21 cellular contexts compared by ENCODE assay signal in genomic region chr2:11677146-11678055, GRCh38. TPM values are rescaled to one million over a fixed set of nuclear protein-coding genes. Genes with fewer than 3 reads are reported as not detected.
A peak's percentile ranks its signal among the peaks of the same experiment; 100 is the strongest.
DNase-seq lines count a peak whose midpoint lies in the region; ATAC-seq, FAIRE-seq and TF ChIP-seq lines count a peak whose summit lies in the region.
"Had no signal": no experiment of that assay in that cellular context is flagged by ENCODE, and none has a peak within 500 bp of the region (broad histone marks: within the 10 kb centered on the region; RNA-seq: fewer than 3 reads in every experiment).

No MANE protein-coding gene starts in this region.

- no peaks in the 10 kb centered on the region for H3K36me3 ChIP-seq in right atrium auricular region
- no peaks in the 10 kb centered on the region for H3K36me3 ChIP-seq in mesenchymal stem cell (ENCODE audit: control insufficient read depth in 1 of 2, insufficient read depth in 2 of 2, low read depth in 1 of 2, low read length in 2 of 2)
- no peaks in the 10 kb centered on the region for H3K36me3 ChIP-seq in testis (ENCODE audit: low read depth, missing control alignments)
- no peaks in the 10 kb centered on the region for H3K36me3 ChIP-seq in kidney (ENCODE audit: control insufficient read depth in 1 of 2, insufficient read depth in 2 of 2, low read length in 2 of 2)
- H3K36me3 ChIP-seq: colonic mucosa, uterus had no signal

- H2BK5ac ChIP-seq in mesenchymal stem cell (ENCODE audit: low read depth, low read length, poor library complexity, severe bottlenecking) = no peak overlapping the region

- H2AFZ ChIP-seq in mesenchymal stem cell (ENCODE audit: low read depth, low read length) = no peak overlapping the region
- H2AFZ ChIP-seq: parathyroid adenoma had no signal

- no peak overlapping the region for H2AK5ac ChIP-seq in mesenchymal stem cell (ENCODE audit: low read length, severe bottlenecking)

- no peak overlapping the region for H4K91ac ChIP-seq in mesenchymal stem cell (ENCODE audit: low read length)

- H3K9me3 ChIP-seq in right atrium auricular region (no peaks in the 10 kb centered on the region), mesenchymal stem cell (ENCODE audit: control insufficient read depth, low read length) (no peaks in the 10 kb centered on the region), testis (no peaks in the 10 kb centered on the region), kidney (ENCODE audit: control insufficient read depth in 1 of 2, low read length in 2 of 2) (no peaks in the 10 kb centered on the region)
- H3K9me3 ChIP-seq: colonic mucosa, uterus had no signal

- FAIRE-seq in kidney (lab: Jason Lieb, UNC) = no peak

- H3K14ac ChIP-seq in mesenchymal stem cell (ENCODE audit: low read length in 2 of 2) = no peak overlapping the region

- peak overlapping the region in 1 of 2 donors; percentile 12 for H3K27ac ChIP-seq in right atrium auricular region
- no peak overlapping the region for H3K27ac ChIP-seq in mesenchymal stem cell (ENCODE audit: low read length, poor library complexity, severe bottlenecking)
- no peak overlapping the region for H3K27ac ChIP-seq in testis
- no peak overlapping the region for H3K27ac ChIP-seq in kidney (ENCODE audit: low read depth in 2 of 2, low read length in 2 of 2)
- H3K27ac ChIP-seq: C4-2B, colonic mucosa, parathyroid adenoma, uterus had no signal

- no peak overlapping the region for H3K4me2 ChIP-seq in mesenchymal stem cell (ENCODE audit: low read length, poor library complexity, severe bottlenecking)

- intact Hi-C loops in Right ventricle myocardium inferior (cut with DNase I) = no loop called here
- intact Hi-C loops in Right ventricle myocardium superior (cut with DNase I) = no loop called here
- intact Hi-C loops in testis (cut with DNase I; ENCODE audit: low total_unique reads) = no loop called here
- intact Hi-C loops in kidney (cut with DNase I) = no loop called here

- no peaks in the 10 kb centered on the region for H3K79me1 ChIP-seq in mesenchymal stem cell (replicated peaks; ENCODE audit: low read length, poor library complexity, severe bottlenecking)

- H3K4me1 ChIP-seq in right atrium auricular region (peaks cover 0 to 8% of the 10 kb centered on the region in 2 donors), mesenchymal stem cell (ENCODE audit: control insufficient read depth, insufficient read depth, low read depth, low read length) (peaks cover 4% of the 10 kb centered on the region), testis (peaks cover 32% of the 10 kb centered on the region), kidney (ENCODE audit: control insufficient read depth in 1 of 2, insufficient read depth in 1 of 2, low read depth in 1 of 2, low read length in 2 of 2) (no peaks in the 10 kb centered on the region)
- H3K4me1 ChIP-seq: colonic mucosa, parathyroid adenoma, uterus had no signal

- H3K4me3 ChIP-seq in right atrium auricular region = no peak overlapping the region
- H3K4me3 ChIP-seq in mesenchymal stem cell (ENCODE audit: insufficient read depth in 1 of 2, low read depth in 1 of 2, low read length in 2 of 2) = no peak overlapping the region
- H3K4me3 ChIP-seq in testis = no peak overlapping the region
- no peak overlapping the region for H3K4me3 ChIP-seq in kidney (ENCODE audit: low read length in 2 of 2)
- H3K4me3 ChIP-seq: colonic mucosa, uterus had no signal

- H3K18ac ChIP-seq in mesenchymal stem cell (ENCODE audit: low read depth in 1 of 2, low read length in 2 of 2) = no peak overlapping the region

- no peak overlapping the region for H4K8ac ChIP-seq in mesenchymal stem cell (ENCODE audit: low read length)

- H2BK15ac ChIP-seq in mesenchymal stem cell (ENCODE audit: low read depth, poor library complexity, severe bottlenecking) = peak overlapping the region; percentile 60

- TF ChIP-seq CTCF in right atrium auricular region (IDR thresholded peaks at IDR 0.05) (no peak), testis (IDR thresholded peaks at IDR 0.05) (no peak), kidney (IDR thresholded peaks at IDR 0.05; ENCODE audit: borderline replicate concordance, extremely low read depth, insufficient read depth) (no peak)

- DNase-seq in Right ventricle myocardium inferior (ENCODE audit: missing footprints) (peak; percentile 61), right atrium auricular region (ENCODE audit: low spot score) (no peak), Right ventricle myocardium superior (peak; percentile 60), mesenchymal stem cell (no peak), testis (peak; percentile 71), SW 1271 (lab: John Stamatoyannopoulos, UW) (no peak), kidney (no peak)
- DNase-seq: activated CD8-positive, alpha-beta memory T cell treated with anti-CD3 and anti-CD28 coated beads, Interleukin-2, amount 10 ng/mL, durations not matched to agents 7 days and 5 days; activated gamma-delta T cell treated with Interleukin-2 at 50 U/mL for 16 hours; aorta; colonic mucosa; NCI-H2081 treated with DMSO at 0.1 percent for 48 hours; stimulated activated naive CD8-positive, alpha-beta T cell treated with anti-CD3 and anti-CD28 coated beads, Interleukin-15, amount 100 ng/mL, for 72 hours had no signal

- H2BK120ac ChIP-seq in mesenchymal stem cell (ENCODE audit: low read depth, low read length) = no peak overlapping the region

- no peaks in the 10 kb centered on the region for H3K27me3 ChIP-seq in right atrium auricular region
- H3K27me3 ChIP-seq in mesenchymal stem cell (ENCODE audit: control insufficient read depth in 1 of 2, insufficient read depth in 1 of 2, low read length in 2 of 2) = peaks cover 30 to 83% of the 10 kb centered on the region in 2 experiments
- H3K27me3 ChIP-seq in testis = no peaks in the 10 kb centered on the region
- H3K27me3 ChIP-seq: colonic mucosa, uterus had no signal

- H3K9ac ChIP-seq in mesenchymal stem cell (ENCODE audit: low read length) = no peak overlapping the region
- no peak overlapping the region for H3K9ac ChIP-seq in kidney (ENCODE audit: low read length in 2 of 2)
- H3K9ac ChIP-seq: parathyroid adenoma had no signal

- TF ChIP-seq POLR2A in testis (IDR thresholded peaks at IDR 0.05) = no peak

- H3K23ac ChIP-seq in mesenchymal stem cell (ENCODE audit: low read length in 2 of 2) = no peak overlapping the region

- ATAC-seq in Right ventricle myocardium inferior (peak; percentile 67), Right ventricle myocardium superior (ENCODE audit: poor library complexity) (peak; percentile 78), HG02981 (IDR thresholded peaks at IDR 0.05; ENCODE audit: unreplicated experiment) (no peak)
- ATAC-seq: activated CD8-positive, alpha-beta memory T cell treated with anti-CD3 and anti-CD28 coated beads, Interleukin-2, amount 10 ng/mL, durations not matched to agents 7 days and 5 days; stimulated activated naive CD8-positive, alpha-beta T cell treated with anti-CD3 and anti-CD28 coated beads, Interleukin-15, amount 100 ng/mL, for 72 hours had no signal

- H3K4ac ChIP-seq in mesenchymal stem cell (ENCODE audit: low read depth in 1 of 2, low read length in 2 of 2) = no peak overlapping the region

- WGBS in mesenchymal stem cell = 88% methylated on average over 23 of the region's 27 CpGs
- 62 to 66% methylated on average over 17 to 27 of the region's 27 CpGs for WGBS in testis, 2 donors

- no peak overlapping the region for H2BK12ac ChIP-seq in mesenchymal stem cell (ENCODE audit: low read length in 2 of 2)

RNA-seq across cellular contexts. Expression of gene NTSR2, which starts 7.4 kb away (rescaled TPM):
- total RNA-seq in Right ventricle myocardium inferior (not detected), right atrium auricular region (not detected), Right ventricle myocardium superior (0.19 TPM), testis (under 1 TPM; 0.47 to 0.68 TPM), kidney (not detected)
- not detected for polyA plus RNA-seq in mesenchymal stem cell (2013, experiment 1 of 2)
- polyA plus RNA-seq in mesenchymal stem cell (2013, experiment 2 of 2) = not detected
- polyA plus RNA-seq in testis (ENCODE audit: insufficient read depth, low read depth, low replicate concordance) (not detected), kidney (ENCODE audit: insufficient read depth, low read depth, low replicate concordance) (not detected)
- total RNA-seq: A172; activated CD8-positive, alpha-beta memory T cell treated with anti-CD3 and anti-CD28 coated beads, Interleukin-2, amount 10 ng/mL, durations not matched to agents 7 days and 5 days; aorta; colonic mucosa; epithelial cell of proximal tubule; glomerular endothelial cell; uterus had no signal
- polyA plus RNA-seq: aorta, IgD-negative memory B cell had no signal

Comparison
In these comparisons a context has a peak if more than half of its experiments do, and no peak if none do; other contexts are left out.
1. DNase-seq: peak in Right ventricle myocardium inferior (single experiment), Right ventricle myocardium superior (single experiment) and testis (single experiment); none in right atrium auricular region (single experiment), mesenchymal stem cell (single experiment), SW 1271 (0 of 2) and kidney (single experiment).